3 cellular contexts compared by ENCODE assay signal in genomic region chr10:32095116-32095733, GRCh38.
A peak's percentile ranks its signal among the peaks of the same experiment; 100 is the strongest.
TF ChIP-seq lines count a peak whose summit lies in the region.

No MANE protein-coding gene starts in this region.

TF ChIP-seq in SK-N-SH treated with all-trans-retinoic acid at 6 μM for 48 hours, 23 proteins besides CTCF, POLR2A, EP300 and RAD21:
- no peak for TF ChIP-seq ESRRG (CRISPR knock-in tag; IDR thresholded peaks at IDR 0.05)
- TF ChIP-seq ZC3H10 (CRISPR knock-in tag; IDR thresholded peaks at IDR 0.05) = no peak
- no peak for TF ChIP-seq TCF4 (CRISPR knock-in tag; IDR thresholded peaks at IDR 0.05; ENCODE audit: borderline replicate concordance)
- TF ChIP-seq ZNF565 (CRISPR knock-in tag; conservative IDR thresholded peaks at IDR 0.05; ENCODE audit: low read depth) = no peak
- no peak for TF ChIP-seq ZNF8 (CRISPR knock-in tag; IDR thresholded peaks at IDR 0.05)
- no peak for TF ChIP-seq GLIS3 (CRISPR knock-in tag; IDR thresholded peaks at IDR 0.05)
- TF ChIP-seq POU6F1 (CRISPR knock-in tag; IDR thresholded peaks at IDR 0.05; ENCODE audit: borderline replicate concordance, low read depth) = no peak
- no peak for TF ChIP-seq ZNF70 (CRISPR knock-in tag; IDR thresholded peaks at IDR 0.05)
- no peak for TF ChIP-seq TSHZ2 (CRISPR knock-in tag; IDR thresholded peaks at IDR 0.05)

TF ChIP-seq in SK-N-SH, 30 proteins besides CTCF, POLR2A, EP300 and RAD21:
- TF ChIP-seq MEF2A (IDR thresholded peaks at IDR 0.05; ENCODE audit: borderline replicate concordance, low read depth) (no peak), MXI1 (IDR thresholded peaks at IDR 0.05; ENCODE audit: low read depth, low read length) (no peak), REST (IDR thresholded peaks at IDR 0.05; ENCODE audit: low read depth, low read length) (no peak), FOXM1 (IDR thresholded peaks at IDR 0.05; ENCODE audit: low read depth) (no peak), TAF1 (IDR thresholded peaks at IDR 0.05; ENCODE audit: borderline replicate concordance, low read depth, low read length) (no peak), USF2 (IDR thresholded peaks at IDR 0.05; ENCODE audit: borderline replicate concordance, low read depth, low read length) (no peak), ELF1 (IDR thresholded peaks at IDR 0.05) (no peak)

TF ChIP-seq in H1, 55 proteins besides CTCF, POLR2A, EP300 and RAD21:
- TF ChIP-seq CBX8 (IDR thresholded peaks at IDR 0.05; ENCODE audit: borderline replicate concordance, low read depth, low read length) = no peak
- TF ChIP-seq CEBPB (IDR thresholded peaks at IDR 0.05; ENCODE audit: low read depth, low read length) = peak; percentile 47; the same call in 1 of the 2 replicates
TF ChIP-seq in H1: peak in this region for 1.
